ENCODE assay signal across 10 cellular contexts in the genomic region with DNA sequence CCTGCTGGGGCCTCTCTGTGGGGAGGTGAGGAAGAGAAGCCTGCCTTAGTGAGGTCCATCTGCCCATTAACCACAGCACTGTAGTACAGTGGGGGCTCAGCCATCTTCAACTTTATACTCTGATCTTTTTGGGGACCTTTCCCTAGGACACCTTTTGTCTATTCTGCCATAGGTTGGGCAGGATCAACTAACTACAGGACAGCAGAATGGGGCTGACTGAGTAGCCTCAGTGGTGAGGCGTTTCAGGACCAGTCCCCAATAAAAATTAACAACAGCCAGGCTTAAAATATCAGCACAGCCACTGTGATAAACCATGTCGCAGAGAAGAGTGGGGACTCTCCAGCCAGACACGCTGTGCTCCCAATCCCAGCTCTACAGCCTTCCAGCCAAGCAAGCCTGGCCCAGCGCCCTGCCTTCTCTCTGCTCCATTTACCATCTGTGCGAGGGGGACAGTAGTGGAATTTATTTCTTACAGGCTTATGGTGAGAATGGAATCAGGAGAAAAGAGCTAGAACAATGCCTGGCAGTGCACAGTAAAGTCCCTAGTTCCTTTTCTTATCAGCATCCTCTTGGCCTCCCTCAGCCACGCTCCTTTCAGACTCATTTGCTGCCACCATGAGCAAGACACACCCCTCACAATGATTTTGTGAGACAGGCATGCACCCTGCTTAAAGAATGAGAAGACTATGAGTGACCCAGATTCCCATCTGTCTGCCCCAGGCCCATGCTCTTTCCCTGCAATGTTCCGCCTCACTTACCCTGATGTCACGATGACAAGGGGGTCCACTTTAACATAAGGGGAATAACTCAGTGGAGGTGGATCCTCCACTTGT.
A peak's percentile ranks its signal among the peaks of the same experiment; 100 is the strongest.
DNase-seq lines count a peak whose midpoint lies in the region; TF ChIP-seq lines count a peak whose summit lies in the region.
"Had no signal": no experiment of that assay in that cellular context is flagged by ENCODE, and none has a peak within 500 bp of the region (broad histone marks: within the 10 kb centered on the region; RNA-seq: fewer than 3 reads in every experiment).

No MANE protein-coding gene starts in this region.

- intact Hi-C loops in breast epithelium (cut with DNase I; ENCODE audit: low total_unique reads), result no loop called here
- intact Hi-C loops in MCF 10A (cut with micrococcal nuclease), result no loop called here
- intact Hi-C loops in colonic mucosa (cut with DNase I), result no loop called here

- no peaks in the 10 kb centered on the region for H3K27me3 Mint-ChIP-seq in MCF 10A (ENCODE audit: insufficient read depth, unreplicated experiment)
- H3K27me3 Mint-ChIP-seq in type B pancreatic cell, result no peaks in the 10 kb centered on the region

- CTCF ChIA-PET in MCF 10A (lab: Yijun Ruan, JAX), result interaction anchor here (0.6 kb wide), 1 partner anchor 628 kb away, joined by 4 read pairs; no protein-coding TSS in a partner anchor

- no peaks in the 10 kb centered on the region for H3K9me3 Mint-ChIP-seq in MCF 10A (ENCODE audit: unreplicated experiment)
- peaks cover 4% of the 10 kb centered on the region for H3K9me3 Mint-ChIP-seq in type B pancreatic cell

- POLR2A ChIA-PET in MCF 10A (lab: Yijun Ruan, JAX), result interaction anchor here (0.9 to 1.4 kb wide), 2 partner anchors 13 to 99 kb away, joined by 3 to 4 read pairs; no protein-coding TSS in a partner anchor

- H3K36me3 ChIP-seq in breast epithelium, result no peaks in the 10 kb centered on the region
- H3K36me3 ChIP-seq in colonic mucosa, result no peaks in the 10 kb centered on the region

- no peak for TF ChIP-seq POLR2A in breast epithelium (IDR thresholded peaks at IDR 0.05)

- H3K9me3 ChIP-seq in breast epithelium (no peaks in the 10 kb centered on the region), colonic mucosa (no peaks in the 10 kb centered on the region)
- H3K9me3 ChIP-seq: mucosa of descending colon had no signal

- H3K4me1 ChIP-seq in breast epithelium, result peaks cover 4 to 22% of the 10 kb centered on the region in 2 donors
- H3K4me1 ChIP-seq in colonic mucosa, result peaks cover 13% of the 10 kb centered on the region

- no peak for DNase-seq in breast epithelium (ENCODE audit: low spot score in 2 of 2)
- DNase-seq in MCF 10A (ENCODE audit: unreplicated experiment), result no peak
- no peak for DNase-seq in colonic mucosa
- DNase-seq in medulla oblongata (ENCODE audit: extremely low spot score), result peak; percentile 88
- DNase-seq in type B pancreatic cell (ENCODE audit: extremely low spot score, unreplicated experiment), result no peak
- no peak for DNase-seq in NCI-H2029 treated with DMSO at 0.1 percent for 48 hours (lab: John Stamatoyannopoulos, UW)
- no peak for DNase-seq in NCI-H748 treated with DMSO at 0.1 percent for 48 hours (lab: John Stamatoyannopoulos, UW)
- no peak for DNase-seq in MV-4-11 (lab: John Stamatoyannopoulos, UW)
- DNase-seq: H7 had no signal

- peak overlapping the region in 1 of 2 donors; percentile 35 for H3K9ac ChIP-seq in colonic mucosa (ENCODE audit: low read depth in 2 of 2, low read length in 2 of 2)

- H3K4me3 Mint-ChIP-seq in MCF 10A (ENCODE audit: unreplicated experiment), result no peak overlapping the region
- H3K4me3 Mint-ChIP-seq in type B pancreatic cell, result no peak overlapping the region

- H3K4me3 ChIP-seq in breast epithelium, result no peak overlapping the region
- H3K4me3 ChIP-seq in colonic mucosa, result no peak overlapping the region
- H3K4me3 ChIP-seq: mucosa of descending colon had no signal

- H3K27me3 ChIP-seq in breast epithelium, result no peaks in the 10 kb centered on the region
- H3K27me3 ChIP-seq in colonic mucosa, result no peaks in the 10 kb centered on the region

- H3K27ac ChIP-seq in breast epithelium, result peak overlapping the region; percentile 84 to 95
- peak overlapping the region; percentile 56 for H3K27ac ChIP-seq in colonic mucosa

- no TSS peak for BruUV-seq in MCF 10A (replicated peaks; lab: Mats Ljungman, UMichigan)

- TF ChIP-seq CTCF in breast epithelium (IDR thresholded peaks at IDR 0.05), result no peak
- no peak for TF ChIP-seq CTCF in MCF 10A (IDR thresholded peaks at IDR 0.05; ENCODE audit: unreplicated experiment)
- no peak for TF ChIP-seq CTCF in colonic mucosa (IDR thresholded peaks at IDR 0.05)
- TF ChIP-seq CTCF in type B pancreatic cell (conservative IDR thresholded peaks at IDR 0.05), result no peak

- H3K27ac Mint-ChIP-seq in MCF 10A (ENCODE audit: low read depth, unreplicated experiment) (no peak overlapping the region), type B pancreatic cell (peak overlapping the region; percentile 57)

- H3K4me1 Mint-ChIP-seq in MCF 10A (ENCODE audit: insufficient read depth, unreplicated experiment) (peaks cover 36% of the 10 kb centered on the region), type B pancreatic cell (ENCODE audit: unreplicated experiment) (peaks cover 61% of the 10 kb centered on the region)

- H3K36me3 Mint-ChIP-seq in MCF 10A (ENCODE audit: insufficient read depth, unreplicated experiment) (peaks cover 6% of the 10 kb centered on the region), type B pancreatic cell (peaks cover 18% of the 10 kb centered on the region)
